Comparison of ENCODE assay signal across 26 cellular contexts in the genomic region with DNA sequence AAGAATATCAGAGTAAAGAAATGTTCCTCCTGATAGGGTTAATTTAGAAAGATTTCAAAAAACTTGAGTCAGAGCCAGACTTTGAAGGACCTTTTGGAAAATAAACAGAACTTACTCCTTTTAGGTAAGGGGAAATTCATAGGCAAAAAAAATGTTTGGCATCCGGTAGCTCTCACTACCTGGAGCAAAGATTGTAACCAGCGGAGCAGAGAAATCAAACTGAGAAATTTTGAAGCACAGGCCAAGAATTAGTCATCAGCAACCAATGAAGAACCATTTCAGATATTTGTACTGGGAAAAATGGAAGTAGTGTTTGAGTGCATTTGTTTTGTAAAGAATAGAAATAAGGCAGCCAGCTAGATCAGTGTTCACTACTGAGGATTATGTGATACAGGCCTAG.
DNase-seq lines count a peak whose midpoint lies in the region; ATAC-seq and TF ChIP-seq lines count a peak whose summit lies in the region.
"Had no signal": no experiment of that assay in that cellular context is flagged by ENCODE, and none has a peak within 500 bp of the region (broad histone marks: within the 10 kb centered on the region; RNA-seq: fewer than 3 reads in every experiment).

No MANE protein-coding gene starts in this region.

- CTCF ChIA-PET in activated CD8-positive, alpha-beta T cell treated with anti-CD3 and anti-CD28 coated beads for 36 hours (lab: Charles Lee), result no interaction called here
- CTCF ChIA-PET in activated CD8-positive, alpha-beta T cell treated with anti-CD3 and anti-CD28 coated beads, Interleukin-2, amount 10 ng/mL, durations not matched to agents 7 days and 5 days (lab: Charles Lee), result no interaction called here

- H3K36me3 Mint-ChIP-seq in activated CD8-positive, alpha-beta T cell treated with anti-CD3 and anti-CD28 coated beads for 36 hours (ENCODE audit: low read depth), result peaks cover 44% of the 10 kb centered on the region
- peaks cover 31% of the 10 kb centered on the region for H3K36me3 Mint-ChIP-seq in activated CD8-positive, alpha-beta T cell treated with anti-CD3 and anti-CD28 coated beads, Interleukin-2, amount 10 ng/mL, durations not matched to agents 7 days and 5 days (ENCODE audit: low read depth)
- H3K36me3 Mint-ChIP-seq in activated naive CD8-positive, alpha-beta T cell treated with anti-CD3 and anti-CD28 coated beads for 36 hours, result peaks cover 51% of the 10 kb centered on the region
- H3K36me3 Mint-ChIP-seq in type B pancreatic cell, result peaks cover 43% of the 10 kb centered on the region

- peaks cover 0 to 10% of the 10 kb centered on the region in 2 donors for H3K36me3 ChIP-seq in left lung

- H3K27ac Mint-ChIP-seq in activated CD8-positive, alpha-beta T cell treated with anti-CD3 and anti-CD28 coated beads for 36 hours, result peak overlapping the region; percentile 12
- no peak overlapping the region for H3K27ac Mint-ChIP-seq in activated CD8-positive, alpha-beta T cell treated with anti-CD3 and anti-CD28 coated beads, Interleukin-2, amount 10 ng/mL, durations not matched to agents 7 days and 5 days
- H3K27ac Mint-ChIP-seq in activated naive CD8-positive, alpha-beta T cell treated with anti-CD3 and anti-CD28 coated beads for 36 hours, result peak overlapping the region; percentile 72
- H3K27ac Mint-ChIP-seq in type B pancreatic cell, result peak overlapping the region; percentile 1
- H3K27ac Mint-ChIP-seq: activated naive CD4-positive, alpha-beta T cell treated with anti-CD3 and anti-CD28 coated beads, Interleukin-2, amount 50 U/mL, for 24 hours; progenitor cell of endocrine pancreas had no signal

- no peak overlapping the region for H3K4me3 Mint-ChIP-seq in activated CD8-positive, alpha-beta T cell treated with anti-CD3 and anti-CD28 coated beads for 36 hours
- no peak overlapping the region for H3K4me3 Mint-ChIP-seq in activated CD8-positive, alpha-beta T cell treated with anti-CD3 and anti-CD28 coated beads, Interleukin-2, amount 10 ng/mL, durations not matched to agents 7 days and 5 days
- H3K4me3 Mint-ChIP-seq in activated naive CD8-positive, alpha-beta T cell treated with anti-CD3 and anti-CD28 coated beads for 36 hours, result no peak overlapping the region
- no peak overlapping the region for H3K4me3 Mint-ChIP-seq in type B pancreatic cell
- H3K4me3 Mint-ChIP-seq: activated naive CD4-positive, alpha-beta T cell treated with anti-CD3 and anti-CD28 coated beads, Interleukin-2, amount 50 U/mL, for 24 hours; central memory CD8-positive, alpha-beta T cell had no signal

- no peaks in the 10 kb centered on the region for H3K4me1 ChIP-seq in left lung
- H3K4me1 ChIP-seq: ascending aorta had no signal

- POLR2A ChIA-PET in activated CD8-positive, alpha-beta T cell treated with anti-CD3 and anti-CD28 coated beads for 36 hours (lab: Charles Lee), result no interaction called here
- POLR2A ChIA-PET in activated CD8-positive, alpha-beta T cell treated with anti-CD3 and anti-CD28 coated beads, Interleukin-2, amount 10 ng/mL, durations not matched to agents 7 days and 5 days (lab: Charles Lee), result no interaction called here

- no peaks in the 10 kb centered on the region for H3K9me3 ChIP-seq in left lung
- H3K9me3 ChIP-seq: ascending aorta, sigmoid colon, thoracic aorta had no signal

- H3K27ac ChIP-seq in left lung, result peak overlapping the region; percentile 2 to 10
- H3K27ac ChIP-seq: ascending aorta, epithelial cell of prostate, KMS-11, PC-9, thoracic aorta had no signal

- no peaks in the 10 kb centered on the region for H3K27me3 Mint-ChIP-seq in activated CD8-positive, alpha-beta T cell treated with anti-CD3 and anti-CD28 coated beads for 36 hours
- no peaks in the 10 kb centered on the region for H3K27me3 Mint-ChIP-seq in activated CD8-positive, alpha-beta T cell treated with anti-CD3 and anti-CD28 coated beads, Interleukin-2, amount 10 ng/mL, durations not matched to agents 7 days and 5 days (ENCODE audit: low read depth)
- H3K27me3 Mint-ChIP-seq in activated naive CD8-positive, alpha-beta T cell treated with anti-CD3 and anti-CD28 coated beads for 36 hours, result no peaks in the 10 kb centered on the region
- H3K27me3 Mint-ChIP-seq in type B pancreatic cell, result no peaks in the 10 kb centered on the region
- H3K27me3 Mint-ChIP-seq: activated naive CD4-positive, alpha-beta T cell treated with anti-CD3 and anti-CD28 coated beads, Interleukin-2, amount 50 U/mL, for 24 hours; central memory CD8-positive, alpha-beta T cell; progenitor cell of endocrine pancreas had no signal

- DNase-seq in activated CD8-positive, alpha-beta T cell treated with anti-CD3 and anti-CD28 coated beads for 36 hours, result no peak
- no peak for DNase-seq in activated CD8-positive, alpha-beta T cell treated with anti-CD3 and anti-CD28 coated beads, Interleukin-2, amount 10 ng/mL, durations not matched to agents 7 days and 5 days
- DNase-seq in activated naive CD8-positive, alpha-beta T cell treated with anti-CD3 and anti-CD28 coated beads for 36 hours, result no peak
- DNase-seq in left lung, result no peak
- DNase-seq in type B pancreatic cell (ENCODE audit: extremely low spot score, unreplicated experiment), result no peak
- no peak for DNase-seq in NCI-H345 treated with DMSO at 0.1 percent for 48 hours (lab: John Stamatoyannopoulos, UW; ENCODE audit: unreplicated experiment)
- DNase-seq: activated CD8-positive, alpha-beta memory T cell treated with anti-CD3 and anti-CD28 coated beads for 24 hours; activated T-cell treated with anti-CD3 and anti-CD28 coated beads, Interleukin-2, amount 50 U/mL, for 48 hours; AML-193; DND-41; left ventricle myocardium superior; NCI-H1436 treated with DMSO at 0.1 percent for 48 hours; NCI-H524; PC-9; SHP77; sigmoid colon; stimulated activated naive CD8-positive, alpha-beta T cell treated with anti-CD3 and anti-CD28 coated beads, Interleukin-15, Interleukin-2, amounts not matched to agents 100 U/mL and 50 U/mL, for 24 hours had no signal

- H3K9me3 Mint-ChIP-seq in activated CD8-positive, alpha-beta T cell treated with anti-CD3 and anti-CD28 coated beads for 36 hours, result peaks cover 6% of the 10 kb centered on the region
- no peaks in the 10 kb centered on the region for H3K9me3 Mint-ChIP-seq in activated CD8-positive, alpha-beta T cell treated with anti-CD3 and anti-CD28 coated beads, Interleukin-2, amount 10 ng/mL, durations not matched to agents 7 days and 5 days (ENCODE audit: insufficient read depth)
- H3K9me3 Mint-ChIP-seq in activated naive CD8-positive, alpha-beta T cell treated with anti-CD3 and anti-CD28 coated beads for 36 hours, result peaks cover 6% of the 10 kb centered on the region
- H3K9me3 Mint-ChIP-seq in type B pancreatic cell, result peaks cover 5% of the 10 kb centered on the region
- H3K9me3 Mint-ChIP-seq: activated naive CD4-positive, alpha-beta T cell treated with anti-CD3 and anti-CD28 coated beads, Interleukin-2, amount 50 U/mL, for 24 hours; central memory CD8-positive, alpha-beta T cell had no signal

- intact Hi-C loops in activated CD8-positive, alpha-beta T cell treated with anti-CD3 and anti-CD28 coated beads for 36 hours (cut with micrococcal nuclease), result no loop called here
- intact Hi-C loops in left lung (cut with DNase I), result no loop called here

- H3K27me3 ChIP-seq in left lung, result no peaks in the 10 kb centered on the region
- H3K27me3 ChIP-seq: ascending aorta, sigmoid colon had no signal

- no peak for ATAC-seq in activated CD8-positive, alpha-beta T cell treated with anti-CD3 and anti-CD28 coated beads for 36 hours
- ATAC-seq in activated CD8-positive, alpha-beta T cell treated with anti-CD3 and anti-CD28 coated beads, Interleukin-2, amount 10 ng/mL, durations not matched to agents 7 days and 5 days, result no peak
- ATAC-seq in left lung (peak; percentile 88), HG02973 (IDR thresholded peaks at IDR 0.05; ENCODE audit: unreplicated experiment) (no peak), GM19452 (IDR thresholded peaks at IDR 0.05; ENCODE audit: unreplicated experiment) (no peak)
- ATAC-seq: left ventricle myocardium superior; stimulated activated naive CD8-positive, alpha-beta T cell treated with anti-CD3 and anti-CD28 coated beads, Interleukin-15, Interleukin-2, amounts not matched to agents 100 U/mL and 50 U/mL, for 24 hours had no signal

- H3K4me1 Mint-ChIP-seq in activated CD8-positive, alpha-beta T cell treated with anti-CD3 and anti-CD28 coated beads for 36 hours (ENCODE audit: low read depth), result peaks cover 40% of the 10 kb centered on the region
- peaks cover 23% of the 10 kb centered on the region for H3K4me1 Mint-ChIP-seq in activated CD8-positive, alpha-beta T cell treated with anti-CD3 and anti-CD28 coated beads, Interleukin-2, amount 10 ng/mL, durations not matched to agents 7 days and 5 days (ENCODE audit: low read depth)
- peaks cover 40% of the 10 kb centered on the region for H3K4me1 Mint-ChIP-seq in activated naive CD8-positive, alpha-beta T cell treated with anti-CD3 and anti-CD28 coated beads for 36 hours
- H3K4me1 Mint-ChIP-seq in type B pancreatic cell (ENCODE audit: unreplicated experiment), result peaks cover 12% of the 10 kb centered on the region

- no peak overlapping the region for H3K4me3 ChIP-seq in left lung
- H3K4me3 ChIP-seq: ascending aorta, PC-9, sigmoid colon, thoracic aorta had no signal

- TF ChIP-seq CTCF in activated CD8-positive, alpha-beta T cell treated with anti-CD3 and anti-CD28 coated beads for 36 hours (IDR thresholded peaks at IDR 0.05), result no peak
- TF ChIP-seq CTCF in left lung (IDR thresholded peaks at IDR 0.05), result no peak
- TF ChIP-seq CTCF in type B pancreatic cell (conservative IDR thresholded peaks at IDR 0.05), result no peak
